Comparison of ENCODE assay signal across 1 cellular context in genomic region chr5:111169269-111169668, GRCh38.
TF ChIP-seq lines count a peak whose summit lies in the region.

No MANE protein-coding gene starts in this region.

TF ChIP-seq in GM23338, 12 proteins besides CTCF, POLR2A, EP300 and RAD21 (continued from another document):
- TF ChIP-seq REST (IDR thresholded peaks at IDR 0.05; ENCODE audit: unreplicated experiment) (no peak), ZNF462 (CRISPR knock-in tag; IDR thresholded peaks at IDR 0.05) (no peak), CREB1 (CRISPR knock-in tag; IDR thresholded peaks at IDR 0.05; ENCODE audit: low read depth) (no peak), EZH2 (IDR thresholded peaks at IDR 0.05; ENCODE audit: low read depth, unreplicated experiment) (no peak), POLR2AphosphoS5 (IDR thresholded peaks at IDR 0.05; ENCODE audit: low read depth) (no peak), STAT1 (IDR thresholded peaks at IDR 0.05; ENCODE audit: unreplicated experiment) (no peak), JUNB (IDR thresholded peaks at IDR 0.05; ENCODE audit: unreplicated experiment) (no peak)
